Comparison of ENCODE assay signal across 24 cellular contexts in the genomic region with DNA sequence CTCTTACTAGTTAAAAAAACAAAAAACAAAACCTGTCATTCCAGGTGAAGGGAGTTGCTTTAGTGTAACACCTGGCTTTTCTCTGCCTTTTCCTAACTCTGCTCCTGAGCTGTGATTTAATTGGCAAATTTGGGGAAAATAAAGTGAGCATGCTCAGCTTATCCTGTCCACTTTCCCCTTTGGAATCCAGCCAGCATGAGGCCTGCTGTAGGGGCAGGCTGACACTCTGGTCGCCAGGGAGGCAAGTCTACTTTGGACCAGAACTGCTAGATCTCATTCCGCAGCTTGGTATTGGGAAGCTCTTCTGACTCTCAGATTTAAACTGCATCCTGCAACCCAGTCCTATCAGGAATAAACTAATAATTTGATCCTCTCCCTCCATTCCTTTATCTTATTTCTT. TPM values are rescaled to one million over a fixed set of nuclear protein-coding genes. Genes with fewer than 3 reads are reported as not detected.
DNase-seq lines count a peak whose midpoint lies in the region; ATAC-seq and TF ChIP-seq lines count a peak whose summit lies in the region.
"Had no signal": no experiment of that assay in that cellular context is flagged by ENCODE, and none has a peak within 500 bp of the region (broad histone marks: within the 10 kb centered on the region; RNA-seq: fewer than 3 reads in every experiment).

No MANE protein-coding gene starts in this region.

- H3K4me3 Mint-ChIP-seq in GM23338 = no peak overlapping the region
- H3K4me3 Mint-ChIP-seq: CD4-positive, CD25-positive, alpha-beta regulatory T cell; H9; HFFc6 had no signal

- H3K27ac Mint-ChIP-seq in GM23338 = no peak overlapping the region
- H3K27ac Mint-ChIP-seq: H9, HFFc6 had no signal

- no peak for TF ChIP-seq POLR2A in ovary (IDR thresholded peaks at IDR 0.05)

- intact Hi-C loops in ovary (cut with DNase I) = no loop called here

- no peaks in the 10 kb centered on the region for H3K4me1 Mint-ChIP-seq in GM23338

- no peaks in the 10 kb centered on the region for H3K9me2 ChIP-seq in GM23338 (ENCODE audit: insufficient read depth)

- peak; percentile 26 for DNase-seq in DMS 273 (lab: John Stamatoyannopoulos, UW; ENCODE audit: unreplicated experiment)
- no peak for DNase-seq in DMS 273 treated with DMSO at 0.1 percent for 48 hours (lab: John Stamatoyannopoulos, UW)
- no peak for DNase-seq in GM23338 (ENCODE audit: low spot score)
- no peak for DNase-seq in WERI-Rb-1
- DNase-seq in ovary = peak in 3 of 5 donors; percentile 30 to 52 (median 37)
- no peak for DNase-seq in activated T-cell treated with anti-CD3 and anti-CD28 coated beads, Interleukin-2, amount 50 U/mL, for 48 hours
- DNase-seq in midbrain (lab: John Stamatoyannopoulos, UW) = no peak
- DNase-seq: CD4-positive, CD25-positive, alpha-beta regulatory T cell; GM23248; H9; HFFc6; IMR-90; KG1; MG63; NCI-H1105 treated with DMSO at 0.1 percent for 48 hours; NCI-H146; NCI-H1930; NCI-H2227 treated with DMSO at 0.1 percent for 48 hours; NCI-H526 treated with DMSO at 0.1 percent for 48 hours; PC-3 had no signal

- H3K4me1 ChIP-seq in GM23338 (ENCODE audit: insufficient read depth) = peaks cover 4% of the 10 kb centered on the region; the same call in 1 of the 2 replicates
- H3K4me1 ChIP-seq in ovary (ENCODE audit: insufficient read depth) = peaks cover 6% of the 10 kb centered on the region

- H3K4me3 ChIP-seq in GM23338 (no peak overlapping the region), WERI-Rb-1 (ENCODE audit: low read depth, low read length) (no peak overlapping the region), ovary (no peak overlapping the region)
- H3K4me3 ChIP-seq: GM23248, MG63, SJSA1 had no signal

- H3K79me2 ChIP-seq in GM23338 (replicated peaks; ENCODE audit: insufficient read depth) = no peaks in the 10 kb centered on the region

- ATAC-seq in GM23338 (no peak), HG03469 (IDR thresholded peaks at IDR 0.05; ENCODE audit: unreplicated experiment) (no peak)
- ATAC-seq: PC-3, Right ventricle myocardium inferior had no signal

- no peak overlapping the region for H3K4me2 ChIP-seq in GM23338

- no peak for TF ChIP-seq EP300 in ovary (IDR thresholded peaks at IDR 0.05)

- WGBS in ovary, 3 donors = 60 to 71% (median 61%) methylated on average over 2 of the region's 2 CpGs

- peaks cover 10% of the 10 kb centered on the region for H3K27me3 Mint-ChIP-seq in GM23338 (ENCODE audit: insufficient read depth, low read depth, poor library complexity)
- H3K27me3 Mint-ChIP-seq: CD4-positive, CD25-positive, alpha-beta regulatory T cell had no signal

- no peak overlapping the region for H3K27ac ChIP-seq in GM23338 (ENCODE audit: low read depth)
- H3K27ac ChIP-seq in WERI-Rb-1 = peak overlapping the region; percentile 6; the same call in 1 of the 2 replicates
- no peak overlapping the region for H3K27ac ChIP-seq in ovary
- H3K27ac ChIP-seq: 22Rv1, GM23248, SJSA1 had no signal

- H3K36me3 ChIP-seq in GM23338 (ENCODE audit: insufficient read depth) (no peaks in the 10 kb centered on the region), WERI-Rb-1 (no peaks in the 10 kb centered on the region), ovary (no peaks in the 10 kb centered on the region)

- no peaks in the 10 kb centered on the region for H3K27me3 ChIP-seq in GM23338 (ENCODE audit: insufficient read depth)
- H3K27me3 ChIP-seq in WERI-Rb-1 (ENCODE audit: insufficient read depth, low read depth, severe bottlenecking) = no peaks in the 10 kb centered on the region
- no peaks in the 10 kb centered on the region for H3K27me3 ChIP-seq in ovary
- H3K27me3 ChIP-seq: MG63, SJSA1 had no signal

- H3K36me3 Mint-ChIP-seq in GM23338 (ENCODE audit: low read depth) = no peaks in the 10 kb centered on the region

- H3K9me3 ChIP-seq in WERI-Rb-1 (ENCODE audit: severe bottlenecking) (no peaks in the 10 kb centered on the region), ovary (no peaks in the 10 kb centered on the region)
- H3K9me3 ChIP-seq: MG63, SJSA1 had no signal

- no peaks in the 10 kb centered on the region for H4K20me1 ChIP-seq in GM23338 (replicated peaks; ENCODE audit: insufficient read depth)

- no peaks in the 10 kb centered on the region for H3F3A ChIP-seq in GM23338 (replicated peaks; ENCODE audit: low read depth)

- no peaks in the 10 kb centered on the region for H3K9me3 Mint-ChIP-seq in GM23338
- H3K9me3 Mint-ChIP-seq: CD4-positive, CD25-positive, alpha-beta regulatory T cell; H9; HFFc6 had no signal

- H2AFZ ChIP-seq in GM23338 = peak overlapping the region; percentile 28; the same call in 1 of the 2 replicates

- TF ChIP-seq CTCF in GM23338 (conservative IDR thresholded peaks at IDR 0.05; ENCODE audit: low read depth in 2 of 2) = no peak
- TF ChIP-seq CTCF in WERI-Rb-1 (IDR thresholded peaks at IDR 0.05; ENCODE audit: low read depth, low read length) = no peak
- no peak for TF ChIP-seq CTCF in ovary (IDR thresholded peaks at IDR 0.05)

TF ChIP-seq in GM23338, 12 proteins besides CTCF, POLR2A, EP300 and RAD21:
- TF ChIP-seq CREB1 (CRISPR knock-in tag; IDR thresholded peaks at IDR 0.05; ENCODE audit: low read depth) (no peak), POLR2AphosphoS5 (IDR thresholded peaks at IDR 0.05; ENCODE audit: low read depth) (no peak), EZH2 (IDR thresholded peaks at IDR 0.05; ENCODE audit: low read depth, unreplicated experiment) (no peak)

RNA-seq across cellular contexts. Expression of a gene that starts 30.1 kb away (rescaled TPM):
- 27.9 and 30.6 TPM in 2 replicates for total RNA-seq in GM23338 (2014; rRNA removed; shearing (Covaris generic))
- polyA plus RNA-seq in GM23338 (2016; fragmentation: Nextera tagmentation; extraction: Ambion mirVana) (9.3 and 9.5 TPM in 2 replicates), ovary (10 to 100 TPM; 73.5 to 74.2 TPM)
- total RNA-seq in ovary = 10 to 100 TPM; 54.3 to 90.2 (median 76.8) TPM

RNA-seq across cellular contexts. Expression of a gene that starts 38.2 kb away (rescaled TPM):
- 0.43 and 0.94 TPM in 2 replicates for total RNA-seq in GM23338 (2014; rRNA removed; shearing (Covaris generic))
- polyA plus RNA-seq in GM23338 (2016; fragmentation: Nextera tagmentation; extraction: Ambion mirVana) (1.8 TPM in 2 replicates), ovary (1 to 10 TPM; 6.1 to 7.3 TPM)
- total RNA-seq in ovary = 10 to 100 TPM in 4 of 7 donors, 1 to 10 TPM in 3; 2.7 to 20.7 (median 10.0) TPM

RNA-seq across cellular contexts. Expression of a gene that starts 51.3 kb away (rescaled TPM):
- 15.3 and 18.7 TPM in 2 replicates for total RNA-seq in GM23338 (2014; rRNA removed; shearing (Covaris generic))
- polyA plus RNA-seq in GM23338 (2016; fragmentation: Nextera tagmentation; extraction: Ambion mirVana) (12.1 and 14.3 TPM in 2 replicates), ovary (under 1 TPM; 0.06 to 0.13 TPM)
- under 1 TPM in 2 of 7 donors, not detected in 5; 0.35 to 0.38 TPM for total RNA-seq in ovary
- total RNA-seq: GM23248, Right ventricle myocardium inferior had no signal

Comparison
In these comparisons a context has a peak if more than half of its experiments do, and no peak if none do; other contexts are left out.
1. DNase-seq: peak in DMS 273 (single experiment) and ovary (3 of 5); none in DMS 273 treated with DMSO at 0.1 percent for 48 hours (single experiment), GM23338 (single experiment), WERI-Rb-1 (single experiment), activated T-cell treated with anti-CD3 and anti-CD28 coated beads, Interleukin-2, amount 50 U/mL, for 48 hours (0 of 2) and midbrain (single experiment).
2. RNA of a gene that starts 51.3 kb away (total RNA-seq): 15.3 to 18.7 TPM in GM23338; 0.35 to 0.38 TPM in ovary; every median in the first group is over 10 times any median in the second.